1 cellular context compared by ENCODE assay signal in the genomic region with DNA sequence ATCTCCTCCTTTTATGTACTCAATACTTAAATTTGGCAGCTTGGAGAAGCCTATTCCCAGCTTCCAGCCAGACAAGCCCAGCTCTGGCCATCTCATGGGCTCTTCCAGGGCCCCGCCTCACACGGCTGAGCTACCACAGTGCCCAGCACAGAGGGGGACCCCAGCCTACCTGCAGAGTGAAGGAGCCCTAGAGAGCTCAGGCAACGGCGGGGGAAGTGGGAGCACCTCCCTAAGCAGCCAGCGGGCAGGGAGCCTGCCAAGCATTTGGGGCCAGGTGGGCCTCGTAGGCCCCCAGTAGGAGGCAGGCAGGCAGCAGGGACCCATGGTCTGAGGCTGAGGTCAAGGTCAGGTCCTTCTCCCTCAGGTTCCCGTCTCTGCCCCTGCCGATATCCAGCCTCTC.
TF ChIP-seq lines count a peak whose summit lies in the region.

No MANE protein-coding gene starts in this region.

TF ChIP-seq in IMR-90, 13 proteins besides CTCF, POLR2A, EP300 and RAD21:
- TF ChIP-seq, protein P1, sequence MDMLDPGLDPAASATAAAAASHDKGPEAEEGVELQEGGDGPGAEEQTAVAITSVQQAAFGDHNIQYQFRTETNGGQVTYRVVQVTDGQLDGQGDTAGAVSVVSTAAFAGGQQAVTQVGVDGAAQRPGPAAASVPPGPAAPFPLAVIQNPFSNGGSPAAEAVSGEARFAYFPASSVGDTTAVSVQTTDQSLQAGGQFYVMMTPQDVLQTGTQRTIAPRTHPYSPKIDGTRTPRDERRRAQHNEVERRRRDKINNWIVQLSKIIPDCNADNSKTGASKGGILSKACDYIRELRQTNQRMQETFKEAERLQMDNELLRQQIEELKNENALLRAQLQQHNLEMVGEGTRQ (IDR thresholded peaks at IDR 0.05; ENCODE audit: low read depth, low read length), result no peak
- no peak for TF ChIP-seq RCOR1 (IDR thresholded peaks at IDR 0.05; ENCODE audit: insufficient replicate concordance, low read length)
- no peak for TF ChIP-seq MXI1 (IDR thresholded peaks at IDR 0.05; ENCODE audit: borderline replicate concordance, low read depth, low read length)
- no peak for TF ChIP-seq SMC3 (IDR thresholded peaks at IDR 0.05; ENCODE audit: low read depth, low read length)
- no peak for TF ChIP-seq FOS (IDR thresholded peaks at IDR 0.05; ENCODE audit: low read depth, low read length)
- TF ChIP-seq MAFK (IDR thresholded peaks at IDR 0.05; ENCODE audit: low read depth, low read length), result no peak
- TF ChIP-seq, protein P2, sequence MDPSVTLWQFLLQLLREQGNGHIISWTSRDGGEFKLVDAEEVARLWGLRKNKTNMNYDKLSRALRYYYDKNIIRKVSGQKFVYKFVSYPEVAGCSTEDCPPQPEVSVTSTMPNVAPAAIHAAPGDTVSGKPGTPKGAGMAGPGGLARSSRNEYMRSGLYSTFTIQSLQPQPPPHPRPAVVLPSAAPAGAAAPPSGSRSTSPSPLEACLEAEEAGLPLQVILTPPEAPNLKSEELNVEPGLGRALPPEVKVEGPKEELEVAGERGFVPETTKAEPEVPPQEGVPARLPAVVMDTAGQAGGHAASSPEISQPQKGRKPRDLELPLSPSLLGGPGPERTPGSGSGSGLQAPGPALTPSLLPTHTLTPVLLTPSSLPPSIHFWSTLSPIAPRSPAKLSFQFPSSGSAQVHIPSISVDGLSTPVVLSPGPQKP (IDR thresholded peaks at IDR 0.05; ENCODE audit: borderline replicate concordance, low read depth, low read length), result no peak
- TF ChIP-seq RFX5 (IDR thresholded peaks at IDR 0.05; ENCODE audit: low read depth, low read length), result no peak
- no peak for TF ChIP-seq NFE2L2 (IDR thresholded peaks at IDR 0.05; ENCODE audit: low read depth, low read length)
- TF ChIP-seq CEBPB (IDR thresholded peaks at IDR 0.05; ENCODE audit: low read depth, low read length), result no peak
- TF ChIP-seq MAZ (IDR thresholded peaks at IDR 0.05; ENCODE audit: borderline replicate concordance, low read depth, low read length), result no peak
- TF ChIP-seq BHLHE40 (IDR thresholded peaks at IDR 0.05; ENCODE audit: low read depth, low read length), result no peak
